25 cellular contexts compared by ENCODE assay signal in genomic region chr7:151498495-151498894, GRCh38. TPM values are rescaled to one million over a fixed set of nuclear protein-coding genes. Genes with fewer than 3 reads are reported as not detected.
DNase-seq lines count a peak whose midpoint lies in the region; ATAC-seq, FAIRE-seq and TF ChIP-seq lines count a peak whose summit lies in the region.
"Had no signal": no experiment of that assay in that cellular context is flagged by ENCODE, and none has a peak within 500 bp of the region (broad histone marks: within the 10 kb centered on the region; RNA-seq: fewer than 3 reads in every experiment).

No MANE protein-coding gene starts in this region.

- TF ChIP-seq POLR2A in HepG2 (IDR thresholded peaks at IDR 0.05; ENCODE audit: insufficient read depth in 1 of 2, low read depth in 2 of 2, low read length in 2 of 2) = no peak

- FAIRE-seq in HepG2 (lab: Jason Lieb, UNC) = no peak
- FAIRE-seq: GM19239, HTR-8/SVneo had no signal

- peaks cover 95% of the 10 kb centered on the region for H3K79me2 ChIP-seq in HepG2 (ENCODE audit: insufficient read depth, low read length)

- TF ChIP-seq CTCF in HEK293 (tag by site-specific recombination; IDR thresholded peaks at IDR 0.05) = no peak
- no peak for TF ChIP-seq CTCF in brain (conservative IDR thresholded peaks at IDR 0.05)
- TF ChIP-seq CTCF in HepG2 (CRISPR knock-in tag; IDR thresholded peaks at IDR 0.05) = no peak

- H2AFZ ChIP-seq in HepG2 (ENCODE audit: low read length) = no peak overlapping the region

- peaks cover 80% of the 10 kb centered on the region for H4K20me1 ChIP-seq in HepG2 (ENCODE audit: insufficient read depth, low read length)

- WGBS in HepG2 (ENCODE audit: low lambda C conversion rate) = 73% methylated on average over 5 of the region's 5 CpGs

- intact Hi-C loops in HepG2 (cut with micrococcal nuclease; ENCODE audit: unreplicated experiment) = no loop called here
- intact Hi-C loops in Right ventricle myocardium inferior (cut with DNase I) = no loop called here

- TF ChIP-seq RAD21 in HepG2 (CRISPR knock-in tag; IDR thresholded peaks at IDR 0.05) = no peak

- H3K4me1 ChIP-seq in HEK293 (ENCODE audit: control insufficient read depth, insufficient read depth, low read length) (peaks cover 15% of the 10 kb centered on the region), HepG2 (ENCODE audit: insufficient read depth, low read length) (peaks cover 77% of the 10 kb centered on the region)

- peaks cover 86% of the 10 kb centered on the region for H3K4me1 Mint-ChIP-seq in brain
- H3K4me1 Mint-ChIP-seq in activated CD4-positive, alpha-beta T cell treated with anti-CD3 and anti-CD28 coated beads, Interleukin-2, amount 10 ng/mL, durations not matched to agents 7 days and 5 days = peaks cover 38% of the 10 kb centered on the region

- peaks cover 43% of the 10 kb centered on the region for H3K36me3 Mint-ChIP-seq in brain
- peaks cover 8% of the 10 kb centered on the region for H3K36me3 Mint-ChIP-seq in activated CD4-positive, alpha-beta T cell treated with anti-CD3 and anti-CD28 coated beads, Interleukin-2, amount 10 ng/mL, durations not matched to agents 7 days and 5 days (ENCODE audit: low read depth)

- peaks cover 0 to 6% (median 0%) of the 10 kb centered on the region in 5 experiments for H3K9me3 Mint-ChIP-seq in brain
- no peaks in the 10 kb centered on the region for H3K9me3 Mint-ChIP-seq in activated CD4-positive, alpha-beta T cell treated with anti-CD3 and anti-CD28 coated beads, Interleukin-2, amount 10 ng/mL, durations not matched to agents 7 days and 5 days

- no peaks in the 10 kb centered on the region for H3K27me3 ChIP-seq in HepG2 (ENCODE audit: control insufficient read depth in 1 of 2, insufficient read depth in 2 of 2, low read length in 2 of 2)
- H3K27me3 ChIP-seq: MG63 had no signal

- TF ChIP-seq EP300 in HepG2 (IDR thresholded peaks at IDR 0.05; ENCODE audit: low read depth in 2 of 2, low read length in 2 of 2) = no peak
- no peak for TF ChIP-seq EP300 in HepG2 (CRISPR knock-in tag; IDR thresholded peaks at IDR 0.05; ENCODE audit: borderline replicate concordance)

- ATAC-seq in HepG2 = peak; percentile 44; the same call in 2 of the 3 replicates
- no peak for ATAC-seq in HG03432 (IDR thresholded peaks at IDR 0.05; ENCODE audit: unreplicated experiment)
- no peak for ATAC-seq in Right ventricle myocardium inferior
- ATAC-seq: SK-N-SH treated with all-trans-retinoic acid at 6 μM for 48 hours had no signal

- no peak overlapping the region for H3K4me2 ChIP-seq in HepG2 (ENCODE audit: low read depth, low read length)

- in situ Hi-C loops in HepG2 (cut with HindIII; ENCODE audit: extremely low pct_ligation_motif_present, low pct_unique_long_range_greater_than_20kb) = no loop called here

- H3K27me3 Mint-ChIP-seq in brain = peaks cover 4% of the 10 kb centered on the region
- no peaks in the 10 kb centered on the region for H3K27me3 Mint-ChIP-seq in activated CD4-positive, alpha-beta T cell treated with anti-CD3 and anti-CD28 coated beads, Interleukin-2, amount 10 ng/mL, durations not matched to agents 7 days and 5 days

- peak overlapping the region in 3 of 5 experiments; percentile 2 to 19 (median 2) for H3K27ac Mint-ChIP-seq in brain
- H3K27ac Mint-ChIP-seq in activated CD4-positive, alpha-beta T cell treated with anti-CD3 and anti-CD28 coated beads, Interleukin-2, amount 10 ng/mL, durations not matched to agents 7 days and 5 days = no peak overlapping the region

- CTCF ChIA-PET in HEK293 (lab: Yijun Ruan, JAX) = interaction anchor here (0.6 to 1.1 kb wide), 4 partner anchors 10 to 284 kb away, joined by 3 read pairs; no protein-coding TSS in a partner anchor
- CTCF ChIA-PET in HepG2 (lab: Yijun Ruan, JAX; ENCODE audit: low intra/inter-chr PET ratio, low total read pairs) = no interaction called here
- CTCF ChIA-PET in activated CD4-positive, alpha-beta T cell treated with anti-CD3 and anti-CD28 coated beads, Interleukin-2, amount 10 ng/mL, durations not matched to agents 7 days and 5 days (lab: Charles Lee) = interaction anchor here (0.9 to 1.5 kb wide), 3 partner anchors 8 to 139 kb away, joined by 3 read pairs; no protein-coding TSS in a partner anchor

- BruUV-seq in HepG2 (replicated peaks; lab: Mats Ljungman, UMichigan) = no TSS peak

- no peak overlapping the region for H3K9ac ChIP-seq in HepG2 (ENCODE audit: insufficient read depth, low read depth, low read length)

- POLR2A ChIA-PET in HEK293 (lab: Yijun Ruan, JAX) = no interaction called here
- POLR2A ChIA-PET in HepG2 (lab: Yijun Ruan, JAX) = no interaction called here
- POLR2A ChIA-PET in activated CD4-positive, alpha-beta T cell treated with anti-CD3 and anti-CD28 coated beads, Interleukin-2, amount 10 ng/mL, durations not matched to agents 7 days and 5 days (lab: Charles Lee) = no interaction called here

- H3K27ac ChIP-seq in HEK293 (ENCODE audit: extremely low read depth, low read depth, low read length) (no peak overlapping the region), HepG2 (ENCODE audit: extremely low read length, insufficient read depth, low read length) (no peak overlapping the region)
- H3K27ac ChIP-seq: C4-2B had no signal

- H3K4me3 ChIP-seq in HEK293 (ENCODE audit: low read depth, low read length) = no peak overlapping the region
- H3K4me3 ChIP-seq in HepG2 (replicated peaks in 1 of 3; ENCODE audit: insufficient read depth in 1 of 3, low read depth in 2 of 3, low read length in 3 of 3) = no peak overlapping the region
- H3K4me3 ChIP-seq: HAP-1, MG63 had no signal

- no peak overlapping the region for H3K4me3 Mint-ChIP-seq in brain
- H3K4me3 Mint-ChIP-seq in activated CD4-positive, alpha-beta T cell treated with anti-CD3 and anti-CD28 coated beads, Interleukin-2, amount 10 ng/mL, durations not matched to agents 7 days and 5 days = no peak overlapping the region

- H3K36me3 ChIP-seq in HEK293 (ENCODE audit: control insufficient read depth in 2 of 2, insufficient read depth in 1 of 2, low read length in 2 of 2) (no peaks in the 10 kb centered on the region), HepG2 (replicated peaks in 1 of 2; ENCODE audit: control insufficient read depth in 1 of 2, insufficient read depth in 2 of 2, low read length in 2 of 2) (no peaks in the 10 kb centered on the region; a peak in 1 of 5 replicates)
- H3K36me3 ChIP-seq: HAP-1, MG63 had no signal

- DNase-seq in HepG2 (ENCODE audit: low spot score) (no peak), renal cortical epithelial cell (ENCODE audit: low read depth) (peak; percentile 81), Right ventricle myocardium inferior (ENCODE audit: missing footprints) (no peak), NCI-H146 treated with DMSO at 0.1 percent for 48 hours (lab: John Stamatoyannopoulos, UW; ENCODE audit: unreplicated experiment) (no peak)
- DNase-seq in activated CD4-positive, alpha-beta T cell treated with anti-CD3 and anti-CD28 coated beads, Interleukin-2, amount 10 ng/mL, durations not matched to agents 7 days and 5 days = no peak
- DNase-seq: AML-193, DMS153, GF-D8, Kasumi-1, MG63, NCI-H1048, NCI-H1436, NCI-H2029, NCI-H345, NCI-H524 treated with DMSO at 0.1 percent for 48 hours, SHP77 treated with DMSO at 0.1 percent for 48 hours had no signal

- H3K9me3 ChIP-seq in HEK293 (ENCODE audit: control insufficient read depth, insufficient read depth, low read depth, low read length) (no peaks in the 10 kb centered on the region), HepG2 (ENCODE audit: low read length) (no peaks in the 10 kb centered on the region)
- H3K9me3 ChIP-seq: HAP-1, MG63 had no signal

RNA-seq across cellular contexts. Expression of gene RHEB, which starts 21.2 kb away (rescaled TPM):
- polyA plus RNA-seq in brain (ENCODE audit: insufficient read depth, low read depth, low replicate concordance) (145 TPM), HepG2 (2011; rRNA removed) (37.2 and 55.0 TPM in 2 replicates)
- total RNA-seq in HepG2 (2016; rRNA removed; fragmentation: Illumina TruSeq; extraction: Trizol) (77.6 and 90.9 TPM in 2 replicates), renal cortical epithelial cell (84.8 and 115 TPM in 2 replicates), Right ventricle myocardium inferior (135 TPM)
- 70.9 and 80.9 TPM in 2 replicates for total RNA-seq in HepG2 (2016; cell fraction: cytosol; rRNA removed; fragmentation: Illumina TruSeq; extraction: Trizol; ENCODE audit: low read depth)
- total RNA-seq in HepG2 (2016; cell fraction: insoluble cytoplasmic fraction; rRNA removed; fragmentation: Illumina TruSeq; extraction: Trizol) = 75.1 and 83.8 TPM in 2 replicates
- 105 and 115 TPM in 2 replicates for total RNA-seq in HepG2 (2016; cell fraction: membrane; rRNA removed; fragmentation: Illumina TruSeq; extraction: Trizol)
- total RNA-seq in HepG2 (2016; cell fraction: nucleus; rRNA removed; fragmentation: Illumina TruSeq; extraction: Trizol) = 29.7 and 32.4 TPM in 2 replicates
- polyA plus RNA-seq in HepG2 (2011; cell fraction: cytosol; rRNA removed) = 20.7 and 28.6 TPM in 2 replicates
- polyA plus RNA-seq in HepG2 (2011; cell fraction: nucleus; rRNA removed) = 7.2 and 8.6 TPM in 2 replicates
- polyA plus RNA-seq in HepG2 (2012) = 61.6 and 83.9 TPM in 2 replicates
- polyA plus RNA-seq in HepG2 (2016; cell fraction: cytosol; fragmentation: Illumina TruSeq; extraction: Trizol; ENCODE audit: low read depth) = 82.9 and 126 TPM in 2 replicates
- polyA plus RNA-seq in HepG2 (2016; cell fraction: insoluble cytoplasmic fraction; fragmentation: Illumina TruSeq; extraction: Trizol; ENCODE audit: low read depth) = 120 and 127 TPM in 2 replicates
- 109 and 144 TPM in 2 replicates for polyA plus RNA-seq in HepG2 (2016; cell fraction: membrane; fragmentation: Illumina TruSeq; extraction: Trizol; ENCODE audit: low read depth)
- polyA plus RNA-seq in HepG2 (2016; cell fraction: nucleus; fragmentation: Illumina TruSeq; extraction: Trizol; ENCODE audit: insufficient read depth, low read depth) = 75.2 and 77.3 TPM in 2 replicates
- polyA minus RNA-seq in HepG2 (2011; rRNA and poly(A)+ RNA removed; ENCODE audit: low replicate concordance) = 5.0 and 15.8 TPM in 2 replicates
- 22.2 and 27.0 TPM in 2 replicates for polyA minus RNA-seq in HepG2 (2011; cell fraction: cytosol; rRNA and poly(A)+ RNA removed)
- 18.4 and 21.8 TPM in 2 replicates for polyA minus RNA-seq in HepG2 (2011; cell fraction: nucleus; rRNA and poly(A)+ RNA removed)
- 10 to 100 TPM; 86.8 to 90.7 TPM for total RNA-seq in activated CD4-positive, alpha-beta T cell treated with anti-CD3 and anti-CD28 coated beads, Interleukin-2, amount 10 ng/mL, durations not matched to agents 7 days and 5 days

RNA-seq across cellular contexts. Expression of gene CRYGN, which starts 58.6 kb away (rescaled TPM):
- polyA plus RNA-seq in brain (ENCODE audit: insufficient read depth, low read depth, low replicate concordance) = 0.70 TPM
- not detected in 2 replicates for total RNA-seq in HepG2 (2016; rRNA removed; fragmentation: Illumina TruSeq; extraction: Trizol)
- not detected in 2 replicates for total RNA-seq in HepG2 (2016; cell fraction: cytosol; rRNA removed; fragmentation: Illumina TruSeq; extraction: Trizol; ENCODE audit: low read depth)
- not detected in 2 replicates for total RNA-seq in HepG2 (2016; cell fraction: insoluble cytoplasmic fraction; rRNA removed; fragmentation: Illumina TruSeq; extraction: Trizol)
- not detected in 2 replicates for total RNA-seq in HepG2 (2016; cell fraction: membrane; rRNA removed; fragmentation: Illumina TruSeq; extraction: Trizol)
- not detected in 2 replicates for total RNA-seq in HepG2 (2016; cell fraction: nucleus; rRNA removed; fragmentation: Illumina TruSeq; extraction: Trizol)
- polyA plus RNA-seq in HepG2 (2011; rRNA removed) = 0.11 TPM in 1 of 2 replicates, not detected in the other
- not detected in 2 replicates for polyA plus RNA-seq in HepG2 (2011; cell fraction: cytosol; rRNA removed)
- 0.14 and 0.18 TPM in 2 replicates for polyA plus RNA-seq in HepG2 (2011; cell fraction: nucleus; rRNA removed)
- polyA plus RNA-seq in HepG2 (2012) = not detected in 2 replicates
- polyA plus RNA-seq in HepG2 (2016; cell fraction: cytosol; fragmentation: Illumina TruSeq; extraction: Trizol; ENCODE audit: low read depth) = not detected in 2 replicates
- polyA plus RNA-seq in HepG2 (2016; cell fraction: insoluble cytoplasmic fraction; fragmentation: Illumina TruSeq; extraction: Trizol; ENCODE audit: low read depth) = not detected in 2 replicates
- polyA plus RNA-seq in HepG2 (2016; cell fraction: membrane; fragmentation: Illumina TruSeq; extraction: Trizol; ENCODE audit: low read depth) = not detected in 2 replicates
- not detected in 2 replicates for polyA plus RNA-seq in HepG2 (2016; cell fraction: nucleus; fragmentation: Illumina TruSeq; extraction: Trizol; ENCODE audit: insufficient read depth, low read depth)
- polyA minus RNA-seq in HepG2 (2011; rRNA and poly(A)+ RNA removed; ENCODE audit: low replicate concordance) = 0.07 TPM in 1 of 2 replicates, not detected in the other
- polyA minus RNA-seq in HepG2 (2011; cell fraction: cytosol; rRNA and poly(A)+ RNA removed) = not detected in 2 replicates
- not detected in 2 replicates for polyA minus RNA-seq in HepG2 (2011; cell fraction: nucleus; rRNA and poly(A)+ RNA removed)
- total RNA-seq in renal cortical epithelial cell = not detected in 2 replicates
- not detected for total RNA-seq in Right ventricle myocardium inferior
- under 1 TPM in 1 of 2 experiments, not detected in 1; 0.25 TPM for total RNA-seq in activated CD4-positive, alpha-beta T cell treated with anti-CD3 and anti-CD28 coated beads, Interleukin-2, amount 10 ng/mL, durations not matched to agents 7 days and 5 days
- total RNA-seq: RPMI7951 had no signal
